In the genomic region with DNA sequence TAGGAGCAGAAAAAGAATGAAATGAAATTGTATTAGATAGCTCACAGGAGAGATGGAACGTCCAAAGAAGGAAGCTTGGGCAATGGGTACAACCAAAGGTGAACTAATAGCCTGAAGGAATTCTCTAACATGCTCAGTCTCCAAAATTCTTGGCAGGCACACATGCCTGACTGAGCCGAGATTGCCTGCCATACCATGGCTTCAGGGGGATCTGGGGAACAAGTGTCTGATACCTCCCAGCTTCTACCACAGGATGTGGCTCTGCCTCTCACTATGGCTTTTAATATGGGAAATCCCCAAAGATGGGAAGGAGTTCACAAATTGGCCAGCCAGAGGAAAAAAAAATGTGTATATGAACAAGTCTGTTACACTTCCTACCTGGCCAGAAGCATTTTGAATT, we compare ENCODE assay signal across 23 cellular contexts. TPM values are rescaled to one million over a fixed set of nuclear protein-coding genes. Genes with fewer than 3 reads are reported as not detected.
"Had no signal": no experiment of that assay in that cellular context is flagged by ENCODE, and none has a peak within 500 bp of the region (broad histone marks: within the 10 kb centered on the region; RNA-seq: fewer than 3 reads in every experiment).

No MANE protein-coding gene starts in this region.

- FAIRE-seq: K562 had no signal

- H3K27ac ChIP-seq: body of pancreas had no signal

- H3K9me3 ChIP-seq: body of pancreas had no signal

- H3K4me3 ChIP-seq: body of pancreas, K562 had no signal

- DNase-seq: activated CD4-positive, alpha-beta T cell treated with anti-CD3 and anti-CD28 coated beads, Interleukin-2, amount 10 ng/mL, durations not matched to agents 24 days and 14 days; activated CD4-positive, alpha-beta T cell treated with anti-CD3 and anti-CD28 coated beads, Interleukin-2, amount 50 U/mL, for 48 hours; activated CD4-positive, CD25-positive, alpha-beta regulatory T cell treated with anti-CD3 and anti-CD28 coated beads, Interleukin-2, amount 50 U/mL, for 72 hours; activated CD8-positive, alpha-beta memory T cell treated with anti-CD3 and anti-CD28 coated beads, Interleukin-2, amount 10 ng/mL, durations not matched to agents 7 days and 5 days; activated effector memory CD4-positive, alpha-beta T cell treated with Interleukin-2 at 50 U/mL for 16 hours; activated naive CD4-positive, alpha-beta T cell; activated T-cell treated with anti-CD3 and anti-CD28 coated beads, Interleukin-2, amount 50 U/mL, for 24 hours; aorta; body of pancreas; Karpas-422; NCI-H1048; NCI-H146; NCI-H1930; NCI-H2171 treated with DMSO at 0.1 percent for 48 hours; NCI-H345; NCI-H510A treated with DMSO at 0.1 percent for 48 hours; NCI-H69; NK-92 treated with Interleukin-12 subunit alpha and Interleukin-12 subunit beta, amount 100 ng/mL, for 24 hours; OCI-M1; SHP77 had no signal

- ATAC-seq: activated CD8-positive, alpha-beta memory T cell treated with anti-CD3 and anti-CD28 coated beads, Interleukin-2, amount 10 ng/mL, durations not matched to agents 7 days and 5 days; body of pancreas; K562; Panc1; WTC11 had no signal

- H3K27me3 ChIP-seq: body of pancreas had no signal

RNA-seq across cellular contexts. Expression of gene PALM2AKAP2, which starts 3.6 kb away (rescaled TPM):
- total RNA-seq: activated CD8-positive, alpha-beta memory T cell treated with anti-CD3 and anti-CD28 coated beads, Interleukin-2, amount 10 ng/mL, durations not matched to agents 7 days and 5 days; K562 had no signal
- polyA plus RNA-seq: K562 had no signal
